In genomic region chr3:59245879-59246501, GRCh38 we compare ENCODE assay signal across 12 cellular contexts.
A peak's percentile ranks its signal among the peaks of the same experiment; 100 is the strongest.
DNase-seq lines count a peak whose midpoint lies in the region; ATAC-seq, FAIRE-seq and TF ChIP-seq lines count a peak whose summit lies in the region.
"Had no signal": no experiment of that assay in that cellular context is flagged by ENCODE, and none has a peak within 500 bp of the region (broad histone marks: within the 10 kb centered on the region; RNA-seq: fewer than 3 reads in every experiment).

No MANE protein-coding gene starts in this region.

- H3K4me1 Mint-ChIP-seq in activated T-helper 1 cell treated with anti-CD3 and anti-CD28 coated beads, Interleukin-12 subunit alpha, Interleukin-12 subunit beta, Interleukin-2, Interleukin-4 antibody, amounts not matched to agents 30 ng/mL and 10 ng/mL and 1 ng/mL, durations not matched to agents 14 hours and 24 hours and 36 hours (ENCODE audit: low read depth): peaks cover 14% of the 10 kb centered on the region
- H3K4me1 Mint-ChIP-seq: central memory CD8-positive, alpha-beta T cell had no signal

- peak; percentile 12 for DNase-seq in NCI-H345 (lab: John Stamatoyannopoulos, UW)
- no peak for DNase-seq in NCI-H345 treated with DMSO at 0.1 percent for 48 hours (lab: John Stamatoyannopoulos, UW; ENCODE audit: unreplicated experiment)
- DNase-seq in uterus: peak; percentile 48 to 84
- no peak for DNase-seq in NCI-H1105 (lab: John Stamatoyannopoulos, UW)
- no peak for DNase-seq in activated T-helper 1 cell treated with anti-CD3 and anti-CD28 coated beads, Interleukin-12 subunit alpha, Interleukin-12 subunit beta, Interleukin-2, Interleukin-4 antibody, amounts not matched to agents 30 ng/mL and 10 ng/mL and 1 ng/mL, durations not matched to agents 14 hours and 24 hours and 36 hours (ENCODE audit: low spot score)
- DNase-seq: hippocampal formation had no signal

- H3K4me3 Mint-ChIP-seq in activated T-helper 1 cell treated with anti-CD3 and anti-CD28 coated beads, Interleukin-12 subunit alpha, Interleukin-12 subunit beta, Interleukin-2, Interleukin-4 antibody, amounts not matched to agents 30 ng/mL and 10 ng/mL and 1 ng/mL, durations not matched to agents 14 hours and 24 hours and 36 hours: no peak overlapping the region
- H3K4me3 Mint-ChIP-seq: central memory CD8-positive, alpha-beta T cell; T-helper 1 cell treated with Interleukin-12 subunit alpha and Interleukin-12 subunit beta and Interleukin-4 antibody, amounts not matched to agents 30 μg/mL and 1 μg/mL, for 36 hours had no signal

- no peak for TF ChIP-seq POLR2A in uterus (IDR thresholded peaks at IDR 0.05)

- no peaks in the 10 kb centered on the region for H3K27me3 ChIP-seq in uterus

- H3K36me3 Mint-ChIP-seq in activated T-helper 1 cell treated with anti-CD3 and anti-CD28 coated beads, Interleukin-12 subunit alpha, Interleukin-12 subunit beta, Interleukin-2, Interleukin-4 antibody, amounts not matched to agents 30 ng/mL and 10 ng/mL and 1 ng/mL, durations not matched to agents 14 hours and 24 hours and 36 hours (ENCODE audit: low read depth): peaks cover 10% of the 10 kb centered on the region

- H3K27ac Mint-ChIP-seq in activated T-helper 1 cell treated with anti-CD3 and anti-CD28 coated beads, Interleukin-12 subunit alpha, Interleukin-12 subunit beta, Interleukin-2, Interleukin-4 antibody, amounts not matched to agents 30 ng/mL and 10 ng/mL and 1 ng/mL, durations not matched to agents 14 hours and 24 hours and 36 hours: no peak overlapping the region
- H3K27ac Mint-ChIP-seq: T-helper 1 cell treated with Interleukin-12 subunit alpha and Interleukin-12 subunit beta and Interleukin-4 antibody, amounts not matched to agents 30 μg/mL and 1 μg/mL, for 36 hours had no signal

- H3K27me3 Mint-ChIP-seq in activated T-helper 1 cell treated with anti-CD3 and anti-CD28 coated beads, Interleukin-12 subunit alpha, Interleukin-12 subunit beta, Interleukin-2, Interleukin-4 antibody, amounts not matched to agents 30 ng/mL and 10 ng/mL and 1 ng/mL, durations not matched to agents 14 hours and 24 hours and 36 hours (ENCODE audit: insufficient read depth): peaks cover 2% of the 10 kb centered on the region
- H3K27me3 Mint-ChIP-seq: central memory CD8-positive, alpha-beta T cell had no signal

- H3K9me3 ChIP-seq in uterus: no peaks in the 10 kb centered on the region

- TF ChIP-seq CTCF in VCaP (conservative IDR thresholded peaks at IDR 0.05) (no peak), uterus (IDR thresholded peaks at IDR 0.05) (no peak)

- H3K4me1 ChIP-seq in uterus: no peaks in the 10 kb centered on the region

- H3K4me3 ChIP-seq in uterus: no peak overlapping the region

- peak; percentile 38 for FAIRE-seq in islet of Langerhans (lab: Jason Lieb, UNC)
- FAIRE-seq: A204.1 had no signal

- intact Hi-C loops in uterus (cut with DNase I; ENCODE audit: low total_unique reads): no loop called here
- intact Hi-C loops in activated T-helper 1 cell treated with anti-CD3 and anti-CD28 coated beads, Interleukin-12 subunit alpha, Interleukin-12 subunit beta, Interleukin-2, Interleukin-4 antibody, amounts not matched to agents 30 ng/mL and 10 ng/mL and 1 ng/mL, durations not matched to agents 14 hours and 24 hours and 36 hours (cut with micrococcal nuclease): no loop called here

- no peak for ATAC-seq in GM18502 (IDR thresholded peaks at IDR 0.05; ENCODE audit: poor library complexity, unreplicated experiment)

- peak overlapping the region; percentile 83 for H3K27ac ChIP-seq in VCaP
- H3K27ac ChIP-seq in uterus: peak overlapping the region; percentile 26 to 73

- H3K9me3 Mint-ChIP-seq in activated T-helper 1 cell treated with anti-CD3 and anti-CD28 coated beads, Interleukin-12 subunit alpha, Interleukin-12 subunit beta, Interleukin-2, Interleukin-4 antibody, amounts not matched to agents 30 ng/mL and 10 ng/mL and 1 ng/mL, durations not matched to agents 14 hours and 24 hours and 36 hours: peaks cover 42% of the 10 kb centered on the region
- H3K9me3 Mint-ChIP-seq: central memory CD8-positive, alpha-beta T cell had no signal

- H3K36me3 ChIP-seq in uterus: no peaks in the 10 kb centered on the region

Comparison
In these comparisons a context has a peak if more than half of its experiments do, and no peak if none do; other contexts are left out.
1. DNase-seq: peak in NCI-H345 (single experiment) and uterus (2 of 2); none in NCI-H345 treated with DMSO at 0.1 percent for 48 hours (single experiment), NCI-H1105 (single experiment) and activated T-helper 1 cell treated with anti-CD3 and anti-CD28 coated beads, Interleukin-12 subunit alpha, Interleukin-12 subunit beta, Interleukin-2, Interleukin-4 antibody, amounts not matched to agents 30 ng/mL and 10 ng/mL and 1 ng/mL, durations not matched to agents 14 hours and 24 hours and 36 hours (single experiment).